ENCODE assay signal across 4 cellular contexts in genomic region chr2:130556441-130556840, GRCh38. TPM values are rescaled to one million over a fixed set of nuclear protein-coding genes. Genes with fewer than 3 reads are reported as not detected.
"Had no signal": no experiment of that assay in that cellular context is flagged by ENCODE, and none has a peak within 500 bp of the region (broad histone marks: within the 10 kb centered on the region; RNA-seq: fewer than 3 reads in every experiment).

No MANE protein-coding gene starts in this region.

RNA-seq across cellular contexts. Expression of gene CFC1B, which starts 35.4 kb away (rescaled TPM):
- total RNA-seq: LHCN-M2, M059J, MCF 10A, NCI-H460 had no signal

RNA-seq across cellular contexts. Expression of gene CFC1, which starts 42.9 kb away (rescaled TPM):
- total RNA-seq: LHCN-M2, M059J, MCF 10A, NCI-H460 had no signal

RNA-seq across cellular contexts. Expression of gene POTEI, which starts 47.3 kb away (rescaled TPM):
- total RNA-seq: LHCN-M2, M059J, MCF 10A, NCI-H460 had no signal

RNA-seq across cellular contexts. Expression of gene POTEJ, which starts 54.8 kb away (rescaled TPM):
- total RNA-seq: LHCN-M2, M059J, MCF 10A, NCI-H460 had no signal
